1 cellular context compared by ENCODE assay signal in the genomic region with DNA sequence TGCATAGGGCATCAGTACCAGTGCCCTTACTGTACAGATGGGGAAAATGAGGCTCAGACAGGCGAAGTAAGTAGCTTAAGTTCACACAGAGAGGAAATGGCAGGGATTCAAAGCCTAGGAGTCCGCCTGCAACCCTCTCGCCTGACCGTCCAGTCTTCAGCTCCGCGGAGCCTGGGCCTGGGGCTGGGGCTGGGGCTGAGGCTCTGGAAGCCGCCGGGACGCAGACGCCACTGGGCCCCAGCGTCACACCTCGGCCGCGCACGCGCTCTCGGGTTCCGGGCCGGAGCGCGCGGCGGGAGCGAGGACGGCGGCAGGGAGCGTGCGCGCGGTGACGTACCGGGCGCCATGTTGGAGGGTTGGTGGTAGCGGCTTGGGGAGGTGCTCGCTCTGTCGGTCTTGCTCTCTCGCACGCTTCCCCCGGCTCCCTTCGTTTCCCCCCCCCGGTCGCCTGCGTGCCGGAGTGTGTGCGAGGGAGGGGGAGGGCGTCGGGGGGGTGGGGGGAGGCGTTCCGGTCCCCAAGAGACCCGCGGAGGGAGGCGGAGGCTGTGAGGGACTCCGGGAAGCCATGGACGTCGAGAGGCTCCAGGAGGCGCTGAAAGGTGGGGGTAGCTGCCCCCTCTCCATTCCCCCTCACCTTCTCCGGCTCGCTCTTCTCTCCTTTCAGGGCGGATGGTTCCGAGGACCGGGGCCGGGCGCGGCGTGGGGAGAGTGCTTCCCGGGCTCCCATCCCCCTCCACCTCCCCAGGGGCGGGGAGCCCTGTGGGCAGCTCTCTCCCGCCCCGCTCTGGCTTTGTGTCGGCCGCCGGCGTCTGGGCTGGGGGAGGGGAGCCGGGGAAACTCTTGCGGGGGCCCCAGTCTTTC.
TF ChIP-seq lines count a peak whose summit lies in the region.

A gene with protein sequence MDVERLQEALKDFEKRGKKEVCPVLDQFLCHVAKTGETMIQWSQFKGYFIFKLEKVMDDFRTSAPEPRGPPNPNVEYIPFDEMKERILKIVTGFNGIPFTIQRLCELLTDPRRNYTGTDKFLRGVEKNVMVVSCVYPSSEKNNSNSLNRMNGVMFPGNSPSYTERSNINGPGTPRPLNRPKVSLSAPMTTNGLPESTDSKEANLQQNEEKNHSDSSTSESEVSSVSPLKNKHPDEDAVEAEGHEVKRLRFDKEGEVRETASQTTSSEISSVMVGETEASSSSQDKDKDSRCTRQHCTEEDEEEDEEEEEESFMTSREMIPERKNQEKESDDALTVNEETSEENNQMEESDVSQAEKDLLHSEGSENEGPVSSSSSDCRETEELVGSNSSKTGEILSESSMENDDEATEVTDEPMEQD (plus strand): TSS at position 339 of the 861 bp plus-strand sequence. CDS start 227 bp downstream, at position 566.

TF ChIP-seq in SK-N-SH treated with all-trans-retinoic acid at 6 μM for 48 hours, 23 proteins besides CTCF, POLR2A, EP300 and RAD21 (continued from another document):
- TF ChIP-seq TSHZ2 (CRISPR knock-in tag; IDR thresholded peaks at IDR 0.05) (0 out of 2 replicates have a peak, but pooled peaks have one; percentile 17), ZFP3 (CRISPR knock-in tag; IDR thresholded peaks at IDR 0.05) (0 out of 2 replicates have a peak, but pooled peaks have one; percentile 25), TOX (CRISPR knock-in tag; IDR thresholded peaks at IDR 0.05; ENCODE audit: borderline replicate concordance) (no peak), ZNF8 (CRISPR knock-in tag; IDR thresholded peaks at IDR 0.05) (peak; percentile 26; the same call in 1 of the 2 replicates)
- TF ChIP-seq, protein P1, sequence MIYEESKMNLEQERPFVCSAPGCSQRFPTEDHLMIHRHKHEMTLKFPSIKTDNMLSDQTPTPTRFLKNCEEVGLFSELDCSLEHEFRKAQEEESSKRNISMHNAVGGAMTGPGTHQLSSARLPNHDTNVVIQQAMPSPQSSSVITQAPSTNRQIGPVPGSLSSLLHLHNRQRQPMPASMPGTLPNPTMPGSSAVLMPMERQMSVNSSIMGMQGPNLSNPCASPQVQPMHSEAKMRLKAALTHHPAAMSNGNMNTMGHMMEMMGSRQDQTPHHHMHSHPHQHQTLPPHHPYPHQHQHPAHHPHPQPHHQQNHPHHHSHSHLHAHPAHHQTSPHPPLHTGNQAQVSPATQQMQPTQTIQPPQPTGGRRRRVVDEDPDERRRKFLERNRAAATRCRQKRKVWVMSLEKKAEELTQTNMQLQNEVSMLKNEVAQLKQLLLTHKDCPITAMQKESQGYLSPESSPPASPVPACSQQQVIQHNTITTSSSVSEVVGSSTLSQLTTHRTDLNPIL (CRISPR knock-in tag; IDR thresholded peaks at IDR 0.05; ENCODE audit: low read depth) = 0 out of 2 replicates have a peak, but pooled peaks have one; percentile 16
